In genomic region chr14:91793704-91794103, GRCh38 we compare ENCODE assay signal across 22 cellular contexts.
"Had no signal": no experiment of that assay in that cellular context is flagged by ENCODE, and none has a peak within 500 bp of the region (broad histone marks: within the 10 kb centered on the region; RNA-seq: fewer than 3 reads in every experiment).

No MANE protein-coding gene starts in this region.

- H3K9me3 ChIP-seq: adrenal gland, breast epithelium, gastroesophageal sphincter, neutrophil, pancreas, right lobe of liver, SK-N-SH, upper lobe of right lung had no signal

- H3K27ac ChIP-seq: adrenal gland, breast epithelium, gastroesophageal sphincter, heart left ventricle, left ventricle myocardium inferior, neutrophil, pancreas, right lobe of liver, upper lobe of right lung had no signal

- H3K4me3 Mint-ChIP-seq: activated B cell treated with CpG ODN at 0.5 μM for 24 hours; activated CD4-positive, alpha-beta T cell treated with anti-CD3 and anti-CD28 coated beads, Interleukin-2, amount 10 ng/mL, durations not matched to agents 24 days and 14 days; immature natural killer cell had no signal

- H3K27me3 ChIP-seq: adrenal gland, breast epithelium, gastroesophageal sphincter, heart left ventricle, neutrophil, pancreas, right lobe of liver, upper lobe of right lung had no signal

- H3K4me1 ChIP-seq: breast epithelium, heart left ventricle, left ventricle myocardium inferior, right lobe of liver, upper lobe of right lung had no signal

- ATAC-seq: esophagus mucosa, gastroesophageal sphincter, heart left ventricle, pancreas, right lobe of liver, upper lobe of right lung had no signal

- H3K4me1 Mint-ChIP-seq: activated B cell treated with CpG ODN at 0.5 μM for 24 hours; activated CD4-positive, alpha-beta T cell treated with anti-CD3 and anti-CD28 coated beads, Interleukin-2, amount 10 ng/mL, durations not matched to agents 24 days and 14 days had no signal

- H3K36me3 ChIP-seq: adrenal gland, breast epithelium, gastroesophageal sphincter, heart left ventricle, neutrophil, right lobe of liver, upper lobe of right lung had no signal

- DNase-seq: activated B cell treated with CpG ODN at 0.5 μM for 24 hours; activated CD4-positive, alpha-beta T cell treated with anti-CD3 and anti-CD28 coated beads, Interleukin-2, amount 10 ng/mL, durations not matched to agents 24 days and 14 days; activated naive CD4-positive, alpha-beta T cell treated with Interleukin-2 at 50 U/mL for 16 hours; adrenal gland; cerebellar nuclear complex; effector CD4-positive, alpha-beta T cell; heart left ventricle; immature natural killer cell; kidney glomerular epithelial cell; left ventricle myocardium inferior; pancreas; right lobe of liver; SK-N-SH; small intestine; stimulated activated CD4-positive, alpha-beta T cell treated with anti-CD3 and anti-CD28 coated beads, Interleukin-15, amount 100 ng/mL, for 24 hours; stimulated activated CD4-positive, alpha-beta T cell treated with anti-CD3 and anti-CD28 coated beads, Interleukin-2, amount 100 ng/mL, for 48 hours; T-helper 9 cell; upper lobe of right lung had no signal

- H3K27me3 Mint-ChIP-seq: activated CD4-positive, alpha-beta T cell treated with anti-CD3 and anti-CD28 coated beads, Interleukin-2, amount 10 ng/mL, durations not matched to agents 24 days and 14 days had no signal

- H3K27ac Mint-ChIP-seq: activated B cell treated with CpG ODN at 0.5 μM for 24 hours; activated CD4-positive, alpha-beta T cell treated with anti-CD3 and anti-CD28 coated beads, Interleukin-2, amount 10 ng/mL, durations not matched to agents 24 days and 14 days had no signal

- H3K4me3 ChIP-seq: adrenal gland, breast epithelium, gastroesophageal sphincter, heart left ventricle, left ventricle myocardium inferior, pancreas, right lobe of liver, upper lobe of right lung had no signal

- H3K9me3 Mint-ChIP-seq: activated CD4-positive, alpha-beta T cell treated with anti-CD3 and anti-CD28 coated beads, Interleukin-2, amount 10 ng/mL, durations not matched to agents 24 days and 14 days; immature natural killer cell had no signal
